ENCODE assay signal across 23 cellular contexts in genomic region chr1:117985973-117986372, GRCh38. TPM values are rescaled to one million over a fixed set of nuclear protein-coding genes. Genes with fewer than 3 reads are reported as not detected.
DNase-seq lines count a peak whose midpoint lies in the region; ATAC-seq and TF ChIP-seq lines count a peak whose summit lies in the region.
"Had no signal": no experiment of that assay in that cellular context is flagged by ENCODE, and none has a peak within 500 bp of the region (broad histone marks: within the 10 kb centered on the region; RNA-seq: fewer than 3 reads in every experiment).

No MANE protein-coding gene starts in this region.

- H3K27ac Mint-ChIP-seq in activated naive CD8-positive, alpha-beta T cell treated with anti-CD3 and anti-CD28 coated beads, Interleukin-2, amount 50 U/mL, for 24 hours: no peak overlapping the region
- H3K27ac Mint-ChIP-seq in type B pancreatic cell: no peak overlapping the region
- H3K27ac Mint-ChIP-seq: activated CD8-positive, alpha-beta T cell treated with anti-CD3 and anti-CD28 coated beads, Interleukin-2, amount 10 ng/mL, durations not matched to agents 7 days and 5 days; activated naive CD4-positive, alpha-beta T cell treated with anti-CD3 and anti-CD28 coated beads for 36 hours; CD4-positive, alpha-beta T cell; T-helper 2 cell treated with Interferon-gamma antibody and Interleukin-4, amounts not matched to agents 5 μg/mL and 100 μg/mL, for 36 hours had no signal

- no peak for TF ChIP-seq CTCF in type B pancreatic cell (conservative IDR thresholded peaks at IDR 0.05)

- H3K9me3 Mint-ChIP-seq in activated naive CD8-positive, alpha-beta T cell treated with anti-CD3 and anti-CD28 coated beads, Interleukin-2, amount 50 U/mL, for 24 hours: no peaks in the 10 kb centered on the region
- H3K9me3 Mint-ChIP-seq in type B pancreatic cell: no peaks in the 10 kb centered on the region
- H3K9me3 Mint-ChIP-seq: activated naive CD4-positive, alpha-beta T cell treated with anti-CD3 and anti-CD28 coated beads for 36 hours; activated T-cell treated with anti-CD3 and anti-CD28 coated beads, Interleukin-2, amount 50 U/mL, for 4 hours; CD4-positive, alpha-beta T cell; neural crest cell; T-helper 2 cell treated with Interferon-gamma antibody and Interleukin-4, amounts not matched to agents 5 μg/mL and 100 μg/mL, for 36 hours had no signal

- peaks cover 19% of the 10 kb centered on the region for H3K27me3 Mint-ChIP-seq in activated naive CD8-positive, alpha-beta T cell treated with anti-CD3 and anti-CD28 coated beads, Interleukin-2, amount 50 U/mL, for 24 hours
- no peaks in the 10 kb centered on the region for H3K27me3 Mint-ChIP-seq in type B pancreatic cell

- H3K4me1 Mint-ChIP-seq in activated naive CD8-positive, alpha-beta T cell treated with anti-CD3 and anti-CD28 coated beads, Interleukin-2, amount 50 U/mL, for 24 hours: no peaks in the 10 kb centered on the region
- H3K4me1 Mint-ChIP-seq in type B pancreatic cell (ENCODE audit: unreplicated experiment): no peaks in the 10 kb centered on the region
- H3K4me1 Mint-ChIP-seq: neural crest cell had no signal

- ATAC-seq in GM18517 (IDR thresholded peaks at IDR 0.05; ENCODE audit: unreplicated experiment): peak; percentile 76
- peak; percentile 72 for ATAC-seq in GM21367 (IDR thresholded peaks at IDR 0.05; ENCODE audit: unreplicated experiment)
- peak; percentile 74 for ATAC-seq in HG02884 (IDR thresholded peaks at IDR 0.05; ENCODE audit: unreplicated experiment)
- ATAC-seq in activated naive CD8-positive, alpha-beta T cell treated with anti-CD3 and anti-CD28 coated beads, Interleukin-2, amount 50 U/mL, for 24 hours: no peak
- ATAC-seq: activated CD8-positive, alpha-beta T cell treated with anti-CD3 and anti-CD28 coated beads, Interleukin-2, amount 10 ng/mL, durations not matched to agents 7 days and 5 days; activated T-cell treated with anti-CD3 and anti-CD28 coated beads, Interleukin-2, amount 50 U/mL, for 4 hours had no signal

- DNase-seq in MV-4-11 (lab: John Stamatoyannopoulos, UW): peak; percentile 16
- no peak for DNase-seq in activated naive CD8-positive, alpha-beta T cell treated with anti-CD3 and anti-CD28 coated beads, Interleukin-2, amount 50 U/mL, for 24 hours
- DNase-seq in type B pancreatic cell (ENCODE audit: extremely low spot score, unreplicated experiment): no peak
- DNase-seq in KG1 (lab: John Stamatoyannopoulos, UW): no peak
- no peak for DNase-seq in NCI-H345 treated with DMSO at 0.1 percent for 48 hours (lab: John Stamatoyannopoulos, UW; ENCODE audit: unreplicated experiment)
- DNase-seq: activated CD4-positive, CD25-positive, alpha-beta regulatory T cell; activated CD8-positive, alpha-beta T cell treated with anti-CD3 and anti-CD28 coated beads, Interleukin-2, amount 10 ng/mL, durations not matched to agents 7 days and 5 days; activated naive CD4-positive, alpha-beta T cell treated with anti-CD3 and anti-CD28 coated beads for 36 hours; activated T-cell treated with anti-CD3 and anti-CD28 coated beads, Interleukin-2, amount 50 U/mL, for 4 hours; anterior cingulate cortex; CD4-positive, alpha-beta T cell; central memory CD4-positive, alpha-beta T cell; effector memory CD4-positive, alpha-beta T cell; glutamatergic neuron; left ventricle myocardium inferior; NCI-H1694; stimulated activated CD4-positive, alpha-beta T cell treated with anti-CD3 and anti-CD28 coated beads, Interleukin-2, amount 100 ng/mL, for 24 hours; stomach had no signal

- H3K36me3 Mint-ChIP-seq in activated naive CD8-positive, alpha-beta T cell treated with anti-CD3 and anti-CD28 coated beads, Interleukin-2, amount 50 U/mL, for 24 hours (ENCODE audit: low read depth): no peaks in the 10 kb centered on the region
- H3K36me3 Mint-ChIP-seq in type B pancreatic cell: no peaks in the 10 kb centered on the region

- no peak overlapping the region for H3K4me3 Mint-ChIP-seq in activated naive CD8-positive, alpha-beta T cell treated with anti-CD3 and anti-CD28 coated beads, Interleukin-2, amount 50 U/mL, for 24 hours
- no peak overlapping the region for H3K4me3 Mint-ChIP-seq in type B pancreatic cell
- H3K4me3 Mint-ChIP-seq: activated CD8-positive, alpha-beta T cell treated with anti-CD3 and anti-CD28 coated beads, Interleukin-2, amount 10 ng/mL, durations not matched to agents 7 days and 5 days; activated naive CD4-positive, alpha-beta T cell treated with anti-CD3 and anti-CD28 coated beads for 36 hours; activated T-cell treated with anti-CD3 and anti-CD28 coated beads, Interleukin-2, amount 50 U/mL, for 4 hours; CD4-positive, alpha-beta T cell; neural crest cell; T-helper 2 cell treated with Interferon-gamma antibody and Interleukin-4, amounts not matched to agents 5 μg/mL and 100 μg/mL, for 36 hours had no signal

RNA-seq across cellular contexts. Expression of gene WDR3, which starts 56.4 kb away (rescaled TPM):
- total RNA-seq in type B pancreatic cell (ENCODE audit: low replicate concordance): 29.6 and 36.9 TPM in 2 replicates

RNA-seq across cellular contexts. Expression of gene GDAP2, which starts 56.6 kb away (rescaled TPM):
- total RNA-seq in type B pancreatic cell (ENCODE audit: low replicate concordance): 20.4 and 25.9 TPM in 2 replicates
